Comparison of ENCODE assay signal across 1 cellular context in the genomic region with DNA sequence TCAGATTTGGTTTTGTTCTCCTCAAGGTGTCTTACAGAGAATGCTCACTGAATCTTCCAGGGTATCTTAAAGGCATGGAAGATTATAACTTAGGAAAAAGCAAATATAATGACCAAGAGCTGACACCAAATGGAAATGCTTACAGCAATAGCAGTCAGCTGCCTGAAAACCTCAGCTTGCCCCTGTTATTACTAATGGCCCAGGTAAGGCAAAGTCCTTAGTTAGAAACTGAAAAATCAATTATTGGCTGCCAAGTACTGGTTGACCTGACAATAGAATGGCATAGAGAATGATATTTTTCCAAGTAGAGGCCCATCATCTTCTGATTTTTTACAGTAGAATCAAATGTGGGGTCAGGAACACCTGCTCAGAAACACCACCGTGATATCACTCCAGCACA.
TF ChIP-seq lines count a peak whose summit lies in the region.

No MANE protein-coding gene starts in this region.

TF ChIP-seq in liver, 16 proteins besides CTCF, POLR2A, EP300 and RAD21 (continued from another document):
- TF ChIP-seq FOXA1 (IDR thresholded peaks at IDR 0.05) = no peak
- peak in 1 of 2 donors; percentile 42 for TF ChIP-seq RXRA (IDR thresholded peaks at IDR 0.05)
- TF ChIP-seq TAF1 (conservative IDR thresholded peaks at IDR 0.05) = no peak
- TF ChIP-seq HNF4A (conservative IDR thresholded peaks at IDR 0.05) = peak; percentile 62 to 65
- no peak for TF ChIP-seq NR2F2 (IDR thresholded peaks at IDR 0.05)
- TF ChIP-seq, protein P1, sequence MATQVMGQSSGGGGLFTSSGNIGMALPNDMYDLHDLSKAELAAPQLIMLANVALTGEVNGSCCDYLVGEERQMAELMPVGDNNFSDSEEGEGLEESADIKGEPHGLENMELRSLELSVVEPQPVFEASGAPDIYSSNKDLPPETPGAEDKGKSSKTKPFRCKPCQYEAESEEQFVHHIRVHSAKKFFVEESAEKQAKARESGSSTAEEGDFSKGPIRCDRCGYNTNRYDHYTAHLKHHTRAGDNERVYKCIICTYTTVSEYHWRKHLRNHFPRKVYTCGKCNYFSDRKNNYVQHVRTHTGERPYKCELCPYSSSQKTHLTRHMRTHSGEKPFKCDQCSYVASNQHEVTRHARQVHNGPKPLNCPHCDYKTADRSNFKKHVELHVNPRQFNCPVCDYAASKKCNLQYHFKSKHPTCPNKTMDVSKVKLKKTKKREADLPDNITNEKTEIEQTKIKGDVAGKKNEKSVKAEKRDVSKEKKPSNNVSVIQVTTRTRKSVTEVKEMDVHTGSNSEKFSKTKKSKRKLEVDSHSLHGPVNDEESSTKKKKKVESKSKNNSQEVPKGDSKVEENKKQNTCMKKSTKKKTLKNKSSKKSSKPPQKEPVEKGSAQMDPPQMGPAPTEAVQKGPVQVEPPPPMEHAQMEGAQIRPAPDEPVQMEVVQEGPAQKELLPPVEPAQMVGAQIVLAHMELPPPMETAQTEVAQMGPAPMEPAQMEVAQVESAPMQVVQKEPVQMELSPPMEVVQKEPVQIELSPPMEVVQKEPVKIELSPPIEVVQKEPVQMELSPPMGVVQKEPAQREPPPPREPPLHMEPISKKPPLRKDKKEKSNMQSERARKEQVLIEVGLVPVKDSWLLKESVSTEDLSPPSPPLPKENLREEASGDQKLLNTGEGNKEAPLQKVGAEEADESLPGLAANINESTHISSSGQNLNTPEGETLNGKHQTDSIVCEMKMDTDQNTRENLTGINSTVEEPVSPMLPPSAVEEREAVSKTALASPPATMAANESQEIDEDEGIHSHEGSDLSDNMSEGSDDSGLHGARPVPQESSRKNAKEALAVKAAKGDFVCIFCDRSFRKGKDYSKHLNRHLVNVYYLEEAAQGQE (IDR thresholded peaks at IDR 0.05) = no peak
- no peak for TF ChIP-seq FOXA2 (IDR thresholded peaks at IDR 0.05)
